ENCODE assay signal across 8 cellular contexts in the genomic region with DNA sequence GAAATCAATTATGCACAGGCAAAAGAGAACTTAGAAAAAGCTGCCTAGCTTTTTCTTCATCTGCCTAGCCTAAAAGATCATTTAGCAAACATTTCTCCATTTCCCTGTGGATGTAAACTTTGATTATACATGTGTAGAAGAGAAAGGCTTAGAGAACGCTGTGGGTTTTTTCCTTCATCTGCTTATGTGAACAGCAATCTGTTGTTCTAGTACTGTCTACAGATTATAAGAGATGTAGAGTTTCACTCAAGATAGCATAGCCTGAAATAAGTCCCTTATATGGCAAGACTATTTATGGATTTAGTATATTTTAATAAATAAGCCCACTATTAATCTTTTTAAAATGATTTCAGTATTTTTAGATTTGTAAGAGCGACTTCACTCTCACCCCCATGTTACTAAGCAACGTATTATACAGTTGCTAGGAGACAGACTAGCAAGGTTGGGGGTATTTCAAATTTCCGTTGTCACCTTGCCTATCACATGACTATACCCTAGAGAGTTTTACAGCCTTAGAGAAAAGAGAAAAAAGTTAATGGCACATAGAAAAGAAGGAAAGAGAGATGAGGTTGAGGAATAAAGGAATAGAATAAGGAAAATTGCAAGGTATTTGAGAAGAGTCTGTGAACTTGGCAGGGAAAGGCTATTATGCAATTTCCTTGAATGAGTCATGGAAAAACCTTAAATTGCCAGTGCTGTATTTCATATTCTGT. TPM values are rescaled to one million over a fixed set of nuclear protein-coding genes. Genes with fewer than 3 reads are reported as not detected.
DNase-seq lines count a peak whose midpoint lies in the region; ATAC-seq, FAIRE-seq and TF ChIP-seq lines count a peak whose summit lies in the region.

No MANE protein-coding gene starts in this region.

- H3K79me2 ChIP-seq in K562 (ENCODE audit: control insufficient read depth, insufficient read depth, low read length) = no peaks in the 10 kb centered on the region

- no peaks in the 10 kb centered on the region for H3K9me3 Mint-ChIP-seq in CD4-positive, alpha-beta T cell

- no peak overlapping the region for H3K9ac ChIP-seq in K562 (ENCODE audit: insufficient read depth in 1 of 2, low read depth in 2 of 2, low read length in 2 of 2)
- peak overlapping the region; percentile 64 for H3K9ac ChIP-seq in iPS-18a (ENCODE audit: low read length)
- peak overlapping the region; percentile 59 for H3K9ac ChIP-seq in skeletal muscle satellite cell (ENCODE audit: low read depth, low read length)

- intact Hi-C loops in CD4-positive, alpha-beta T cell (cut with DNase I, micrococcal nuclease) = no loop called here
- intact Hi-C loops in K562 (cut with micrococcal nuclease) = no loop called here

- DNase-seq in CD4-positive, alpha-beta T cell = no peak
- DNase-seq in HT1080 (ENCODE audit: low read depth) = peak; percentile 83
- DNase-seq in NCI-H82 (lab: John Stamatoyannopoulos, UW) = peak; percentile 80
- peak; percentile 59 to 70 (median 62) for DNase-seq in K562 (ENCODE audit: extremely low read depth in 1 of 4, low spot score in 3 of 4)

- CTCF ChIA-PET in CD4-positive, alpha-beta T cell (lab: Charles Lee) = interaction anchor here (1.4 kb wide), 1 partner anchor 34 kb away, joined by 6 read pairs; no protein-coding TSS in a partner anchor
- CTCF ChIA-PET in K562 (lab: Yijun Ruan, JAX; ENCODE audit: low intra/inter-chr PET ratio) = no interaction called here

- ATAC-seq in CD4-positive, alpha-beta T cell (ENCODE audit: poor library complexity) = peak; percentile 81
- ATAC-seq in K562 (peak; percentile 74), HG03469 (IDR thresholded peaks at IDR 0.05; ENCODE audit: unreplicated experiment) (no peak), HG02938 (IDR thresholded peaks at IDR 0.05; ENCODE audit: unreplicated experiment) (no peak)

- TF ChIP-seq EP300 in K562 (IDR thresholded peaks at IDR 0.05; ENCODE audit: low read length) = peak; percentile 19; the same call in 1 of the 2 replicates

- H3K36me3 ChIP-seq in K562 (ENCODE audit: control insufficient read depth, insufficient read depth, low read length) = no peaks in the 10 kb centered on the region
- no peaks in the 10 kb centered on the region for H3K36me3 ChIP-seq in iPS-18a (ENCODE audit: control insufficient read depth, low read depth, low read length)
- no peaks in the 10 kb centered on the region for H3K36me3 ChIP-seq in skeletal muscle satellite cell (ENCODE audit: insufficient read depth, low read length)

- H3K27ac ChIP-seq in CD4-positive, alpha-beta T cell (ENCODE audit: low read depth, low read length) = no peak overlapping the region
- peak overlapping the region; percentile 20; the same call in 1 of the 3 replicates for H3K27ac ChIP-seq in K562 (ENCODE audit: extremely low read depth, low read depth, low read length)
- H3K27ac ChIP-seq in iPS-18a (ENCODE audit: low read length) = peak overlapping the region; percentile 83

- H3K4me3 ChIP-seq in K562 = no peak overlapping the region
- peak overlapping the region; percentile 4 for H3K4me3 ChIP-seq in iPS-18a (ENCODE audit: low read length)
- no peak overlapping the region for H3K4me3 ChIP-seq in skeletal muscle satellite cell (ENCODE audit: low read length)

- no peak overlapping the region for H3K4me3 Mint-ChIP-seq in CD4-positive, alpha-beta T cell

- no peak for TF ChIP-seq RAD21 in K562 (CRISPR knock-in tag; conservative IDR thresholded peaks at IDR 0.05 in 1 of 2, IDR thresholded peaks at IDR 0.05 in 1 of 2)

- H3K9me3 ChIP-seq in CD4-positive, alpha-beta T cell (ENCODE audit: control insufficient read depth, low read length) = no peaks in the 10 kb centered on the region
- no peaks in the 10 kb centered on the region for H3K9me3 ChIP-seq in K562 (replicated peaks; ENCODE audit: control insufficient read depth, insufficient read depth, low read depth, low read length)
- no peaks in the 10 kb centered on the region for H3K9me3 ChIP-seq in iPS-18a (ENCODE audit: control insufficient read depth, low read depth, low read length)
- H3K9me3 ChIP-seq in skeletal muscle satellite cell (replicated peaks; ENCODE audit: low read length) = no peaks in the 10 kb centered on the region

- H3K4me2 ChIP-seq in K562 (ENCODE audit: insufficient read depth, low read length) (no peak overlapping the region; the same call in 1 of the 2 replicates), skeletal muscle satellite cell (ENCODE audit: low read length) (peak overlapping the region; percentile 66)

- no peaks in the 10 kb centered on the region for H3K36me3 Mint-ChIP-seq in CD4-positive, alpha-beta T cell (ENCODE audit: low read depth)

- no peak overlapping the region for H3K27ac Mint-ChIP-seq in CD4-positive, alpha-beta T cell

- no peaks in the 10 kb centered on the region for H3K27me3 ChIP-seq in CD4-positive, alpha-beta T cell (ENCODE audit: control insufficient read depth, insufficient read depth, low read length)
- H3K27me3 ChIP-seq in K562 (ENCODE audit: control insufficient read depth in 2 of 2, insufficient read depth in 2 of 2, low read length in 2 of 2) (no peaks in the 10 kb centered on the region), iPS-18a (ENCODE audit: control insufficient read depth, insufficient read depth, low read length) (no peaks in the 10 kb centered on the region), skeletal muscle satellite cell (ENCODE audit: control insufficient read depth, insufficient read depth, low read length) (no peaks in the 10 kb centered on the region)

- H3K4me1 Mint-ChIP-seq in CD4-positive, alpha-beta T cell (ENCODE audit: low read depth) = peaks cover 13% of the 10 kb centered on the region

- peaks cover 8 to 17% of the 10 kb centered on the region in 2 experiments; a peak in 3 of 5 replicates for H3K4me1 ChIP-seq in K562 (replicated peaks in 1 of 2; ENCODE audit: control insufficient read depth in 2 of 2, insufficient read depth in 2 of 2, low read length in 2 of 2)
- peaks cover 35% of the 10 kb centered on the region for H3K4me1 ChIP-seq in iPS-18a (ENCODE audit: control insufficient read depth, low read depth, low read length)
- peaks cover 27% of the 10 kb centered on the region for H3K4me1 ChIP-seq in skeletal muscle satellite cell (ENCODE audit: control insufficient read depth, insufficient read depth, low read length)

- no peaks in the 10 kb centered on the region for H4K20me1 ChIP-seq in K562 (replicated peaks; ENCODE audit: control insufficient read depth, insufficient read depth, low read length)

- no peak for TF ChIP-seq CTCF in CD4-positive, alpha-beta T cell (IDR thresholded peaks at IDR 0.05)
- no peak for TF ChIP-seq CTCF in K562 (IDR thresholded peaks at IDR 0.05 in 2 of 3, conservative IDR thresholded peaks at IDR 0.05 in 1 of 3; ENCODE audit: insufficient read depth in 2 of 3, low read depth in 1 of 3, low read length in 3 of 3)

- BruUV-seq in K562 (replicated peaks; lab: Mats Ljungman, UMichigan) = no TSS peak

- TF ChIP-seq POLR2A in K562 (conservative IDR thresholded peaks at IDR 0.05) = no peak

- no peaks in the 10 kb centered on the region for H3K9me1 ChIP-seq in K562 (ENCODE audit: control insufficient read depth, insufficient read depth, low read length)

- WGBS in K562 (ENCODE audit: insufficient coverage, low coverage, missing lambda C conversion rate) = 4% methylated on average over 4 of the region's 4 CpGs

- POLR2A ChIA-PET in CD4-positive, alpha-beta T cell (lab: Charles Lee) = interaction anchor here (0.9 to 2.3 kb wide), 3 partner anchors 13 to 71 kb away, joined by 5 to 8 read pairs (median 6); partner anchors contain the start of genes TUBA1A and TUBA1B
- POLR2A ChIA-PET in K562 (lab: Yijun Ruan, JAX) = interaction anchor here (1.3 to 1.5 kb wide), 3 partner anchors 13 to 70 kb away, joined by 4 to 7 read pairs (median 5); partner anchors contain the start of gene TUBA1B

- peaks cover 4% of the 10 kb centered on the region for H3K27me3 Mint-ChIP-seq in CD4-positive, alpha-beta T cell

- peak overlapping the region; percentile 73 for H2AFZ ChIP-seq in K562 (ENCODE audit: low read depth, low read length)

- in situ Hi-C loops in K562 (cut with MboI) = no loop called here

- peak; percentile 11 for FAIRE-seq in K562 (lab: Jason Lieb, UNC)

TF ChIP-seq in K562, 482 proteins besides CTCF, POLR2A, EP300 and RAD21 (continues in another document):
- TF ChIP-seq BCL6 (CRISPR knock-in tag; IDR thresholded peaks at IDR 0.05) (no peak), ELF1 (tag; IDR thresholded peaks at IDR 0.05) (no peak), ZNF707 (CRISPR knock-in tag; conservative IDR thresholded peaks at IDR 0.05) (no peak), NCOA1 (IDR thresholded peaks at IDR 0.05; ENCODE audit: low read depth) (0 out of 2 replicates have a peak, but pooled peaks have one; percentile 44), SOX6 (IDR thresholded peaks at IDR 0.05) (no peak), GATAD2B (IDR thresholded peaks at IDR 0.05; ENCODE audit: borderline replicate concordance) (no peak), SRSF9 (IDR thresholded peaks at IDR 0.05; ENCODE audit: borderline replicate concordance, low read depth, low read length) (no peak), ZNF175 (CRISPR knock-in tag; IDR thresholded peaks at IDR 0.05; ENCODE audit: low read depth) (peak; percentile 64; the same call in 1 of the 2 replicates)

RNA-seq across cellular contexts. Expression of gene TUBA1A, which starts 12.2 kb away (rescaled TPM):
- 100 to 1,000 TPM; 295 to 305 TPM for total RNA-seq in CD4-positive, alpha-beta T cell
- total RNA-seq in HT1080 (2014; rRNA removed; shearing (Covaris generic)) = 329 and 349 TPM in 2 replicates
- polyA plus RNA-seq in HT1080 (2015; cell fraction: cytosol; rRNA removed) = 230 and 270 TPM in 2 replicates
- polyA plus RNA-seq in HT1080 (2015; cell fraction: nucleus; rRNA removed) = 362 and 370 TPM in 2 replicates
- 9.3 and 22.8 TPM in 2 replicates for total RNA-seq in K562 (2011; cell fraction: chromatin; rRNA removed; ENCODE audit: low replicate concordance)
- total RNA-seq in K562 (2011; cell fraction: nucleolus; rRNA removed) = 15.7 and 17.7 TPM in 2 replicates
- 10.5 and 14.7 TPM in 2 replicates for total RNA-seq in K562 (2011; cell fraction: nucleoplasm; rRNA removed)
- total RNA-seq in K562 (2014; rRNA removed) (9.6 and 10.2 TPM in 2 replicates), K562 (2014; rRNA removed; fragmentation: Illumina TruSeq; extraction: Trizol) (7.1 and 7.4 TPM in 2 replicates), K562 (2015; rRNA removed; fragmentation: Illumina TruSeq; extraction: Trizol) (11.5 and 11.9 TPM in 2 replicates), K562 (2021) (7.7 and 8.6 TPM in 2 replicates)
- polyA plus RNA-seq in K562 (2011; rRNA removed) (45.1 and 161 TPM in 2 replicates), K562 (2014; fragmentation: Illumina TruSeq; extraction: Trizol) (16.3 and 18.8 TPM in 2 replicates), K562 (2014; fragmentation: Nextera tagmentation; extraction: Ambion mirVana) (10 to 100 TPM; 23.7 to 24.2 TPM), K562 (2014; rRNA removed) (11.7 and 13.9 TPM in 2 replicates)
- polyA plus RNA-seq in K562 (2011; cell fraction: cytosol; rRNA removed) = 70.9 and 239 TPM in 2 replicates
- polyA plus RNA-seq in K562 (2011; cell fraction: nucleus; rRNA removed) = 21.0 and 76.7 TPM in 2 replicates
- 27.7 and 59.0 TPM in 2 replicates for polyA plus RNA-seq in K562 (2012)
- 35.5 and 78.6 TPM in 2 replicates for polyA minus RNA-seq in K562 (2011; rRNA and poly(A)+ RNA removed)
- polyA minus RNA-seq in K562 (2011; cell fraction: cytosol; rRNA and poly(A)+ RNA removed) = 12.4 and 33.4 TPM in 2 replicates
- 6.2 and 22.2 TPM in 2 replicates for polyA minus RNA-seq in K562 (2011; cell fraction: nucleus; rRNA and poly(A)+ RNA removed)
- 480 and 921 TPM in 2 replicates for total RNA-seq in skeletal muscle satellite cell (2012; rRNA removed)

Comparison
In these comparisons a context has a peak if more than half of its experiments do, and no peak if none do; other contexts are left out.
1. ATAC-seq: peak in CD4-positive, alpha-beta T cell (single experiment) and K562 (single experiment); none in HG03469 (single experiment) and HG02938 (single experiment).
2. DNase-seq: peak in HT1080 (single experiment), NCI-H82 (single experiment) and K562 (4 of 4); none in CD4-positive, alpha-beta T cell (0 of 10).
3. H3K9ac ChIP-seq: peak in iPS-18a (single experiment) and skeletal muscle satellite cell (single experiment); none in K562 (0 of 2).
4. RNA of gene TUBA1A, which starts 12.2 kb away (total RNA-seq): 329 to 349 TPM in HT1080 and 295 to 305 TPM in CD4-positive, alpha-beta T cell; 7.1 to 22.8 TPM in K562; every median in the first group is over 10 times any median in the second.